In genomic region chr3:13013994-13014754, GRCh38 we compare ENCODE assay signal across 11 cellular contexts. TPM values are rescaled to one million over a fixed set of nuclear protein-coding genes. Genes with fewer than 3 reads are reported as not detected.
DNase-seq lines count a peak whose midpoint lies in the region; ATAC-seq and TF ChIP-seq lines count a peak whose summit lies in the region.
"Had no signal": no experiment of that assay in that cellular context is flagged by ENCODE, and none has a peak within 500 bp of the region (broad histone marks: within the 10 kb centered on the region; RNA-seq: fewer than 3 reads in every experiment).

No MANE protein-coding gene starts in this region.

- dilution Hi-C loops in mammary epithelial cell (cut with HindIII; ENCODE audit: low sequenced_read_pairs), result no loop called here

- H3K36me3 ChIP-seq in CD8-positive, alpha-beta memory T cell (ENCODE audit: insufficient read depth, low read length), result no peaks in the 10 kb centered on the region
- no peaks in the 10 kb centered on the region for H3K36me3 ChIP-seq in OCI-LY1 (ENCODE audit: insufficient read depth, low read length)
- no peaks in the 10 kb centered on the region for H3K36me3 ChIP-seq in psoas muscle (ENCODE audit: insufficient read depth in 1 of 2, low read depth in 1 of 2)
- H3K36me3 ChIP-seq in mammary epithelial cell (ENCODE audit: insufficient read depth, low read length), result no peaks in the 10 kb centered on the region
- H3K36me3 ChIP-seq: SJSA1 had no signal

- H3K27ac ChIP-seq in CD8-positive, alpha-beta memory T cell (ENCODE audit: low read depth, low read length), result peak overlapping the region; percentile 95
- peak overlapping the region; percentile 58 for H3K27ac ChIP-seq in OCI-LY1 (ENCODE audit: low read depth, low read length, poor library complexity, severe bottlenecking)
- H3K27ac ChIP-seq in psoas muscle, result no peak overlapping the region
- no peak overlapping the region for H3K27ac ChIP-seq in mammary epithelial cell (ENCODE audit: insufficient read depth, low read depth, low read length)
- H3K27ac ChIP-seq: SJSA1 had no signal

- peaks cover 0 to 6% (median 3%) of the 10 kb centered on the region in 3 donors for H3K36me3 Mint-ChIP-seq in CD8-positive, alpha-beta memory T cell
- peaks cover 0 to 25% of the 10 kb centered on the region in 2 donors for H3K36me3 Mint-ChIP-seq in activated naive CD4-positive, alpha-beta T cell treated with anti-CD3 and anti-CD28 coated beads, Interleukin-2, amount 50 U/mL, for 72 hours

- H3K27me3 Mint-ChIP-seq in CD8-positive, alpha-beta memory T cell, result no peaks in the 10 kb centered on the region

- H3F3A ChIP-seq in OCI-LY1 (ENCODE audit: insufficient read depth, low read length), result no peaks in the 10 kb centered on the region

- WGBS in psoas muscle, 3 donors, result 88 to 97% (median 94%) methylated on average over 7 of the region's 7 CpGs
- 76% methylated on average over 4 of the region's 7 CpGs for WGBS in mammary epithelial cell (ENCODE audit: low coverage, missing lambda C conversion rate)

- intact Hi-C loops in psoas muscle (cut with DNase I) (no loop called here), mammary epithelial cell (cut with micrococcal nuclease) (no loop called here)

- H3K4me3 ChIP-seq in CD8-positive, alpha-beta memory T cell (ENCODE audit: low read length), result peak overlapping the region; percentile 63
- H3K4me3 ChIP-seq in OCI-LY1 (ENCODE audit: low read depth, low read length, poor library complexity, severe bottlenecking) (no peak overlapping the region), psoas muscle (peak overlapping the region; percentile 25), mammary epithelial cell (replicated peaks in 1 of 3; ENCODE audit: insufficient read depth in 1 of 3, low read depth in 2 of 3, low read length in 3 of 3) (no peak overlapping the region)
- H3K4me3 ChIP-seq: SJSA1 had no signal

- no peaks in the 10 kb centered on the region for H3K9me3 ChIP-seq in CD8-positive, alpha-beta memory T cell (ENCODE audit: low read length)
- H3K9me3 ChIP-seq in OCI-LY1 (ENCODE audit: low read length), result no peaks in the 10 kb centered on the region
- H3K9me3 ChIP-seq in psoas muscle, result no peaks in the 10 kb centered on the region
- no peaks in the 10 kb centered on the region for H3K9me3 ChIP-seq in mammary epithelial cell (replicated peaks; ENCODE audit: insufficient read depth, low read length)
- H3K9me3 ChIP-seq: SJSA1 had no signal

- H3K4me2 ChIP-seq in OCI-LY1 (ENCODE audit: low read length), result peak overlapping the region; percentile 50; the same call in 1 of the 2 replicates
- H3K4me2 ChIP-seq in mammary epithelial cell (ENCODE audit: insufficient read depth, low read depth, low read length), result no peak overlapping the region

- BruUV-seq in mammary epithelial cell (replicated peaks; lab: Mats Ljungman, UMichigan), result no TSS peak

- H3K4me1 Mint-ChIP-seq in CD8-positive, alpha-beta memory T cell, result peaks cover 68 to 87% (median 69%) of the 10 kb centered on the region in 3 donors

- H3K79me2 ChIP-seq in OCI-LY1 (ENCODE audit: insufficient read depth, low read length), result no peaks in the 10 kb centered on the region
- H3K79me2 ChIP-seq in mammary epithelial cell (ENCODE audit: insufficient read depth, low read length), result no peaks in the 10 kb centered on the region

- DNase-seq in CD8-positive, alpha-beta memory T cell, result peak; percentile 32 to 66 (median 42)
- peak in 1 of 2 donors; percentile 79 for DNase-seq in activated naive CD4-positive, alpha-beta T cell treated with anti-CD3 and anti-CD28 coated beads, Interleukin-2, amount 50 U/mL, for 72 hours (ENCODE audit: low spot score in 2 of 2)
- no peak for DNase-seq in psoas muscle
- no peak for DNase-seq in DMS53 (lab: John Stamatoyannopoulos, UW)
- no peak for DNase-seq in NCI-H524 (lab: John Stamatoyannopoulos, UW)
- DNase-seq in mammary epithelial cell, result no peak
- DNase-seq in DMS114 treated with DMSO at 0.1 percent for 48 hours (lab: John Stamatoyannopoulos, UW; ENCODE audit: unreplicated experiment), result no peak
- DNase-seq: DMS 273 treated with DMSO at 0.1 percent for 48 hours, IMR-90 had no signal

- H2AFZ ChIP-seq in OCI-LY1 (ENCODE audit: low read length) (no peak overlapping the region), mammary epithelial cell (ENCODE audit: low read depth, low read length) (no peak overlapping the region)

- in situ Hi-C loops in mammary epithelial cell (cut with MboI; ENCODE audit: low sequenced_read_pairs in 2 of 2), result no loop called here

- H3K27me3 ChIP-seq in CD8-positive, alpha-beta memory T cell (ENCODE audit: insufficient read depth, low read length, poor library complexity, severe bottlenecking), result no peaks in the 10 kb centered on the region
- H3K27me3 ChIP-seq in OCI-LY1 (ENCODE audit: insufficient read depth, low read length), result peaks cover 5% of the 10 kb centered on the region; the same call in 1 of the 2 replicates
- H3K27me3 ChIP-seq in psoas muscle (ENCODE audit: insufficient read depth in 3 of 3, low read length in 2 of 3), result no peaks in the 10 kb centered on the region
- H3K27me3 ChIP-seq in mammary epithelial cell (ENCODE audit: insufficient read depth, low read length), result no peaks in the 10 kb centered on the region

- H3K4me1 ChIP-seq in CD8-positive, alpha-beta memory T cell (ENCODE audit: insufficient read depth, low read length), result peaks cover 75% of the 10 kb centered on the region
- H3K4me1 ChIP-seq in OCI-LY1 (ENCODE audit: insufficient read depth, low read length, severe bottlenecking), result peaks cover 63% of the 10 kb centered on the region
- peaks cover 11% of the 10 kb centered on the region for H3K4me1 ChIP-seq in psoas muscle
- peaks cover 2% of the 10 kb centered on the region for H3K4me1 ChIP-seq in mammary epithelial cell (ENCODE audit: insufficient read depth, low read length)
- H3K4me1 ChIP-seq: SJSA1 had no signal

- H3K9me2 ChIP-seq in OCI-LY1 (ENCODE audit: low read depth, low read length), result no peaks in the 10 kb centered on the region

- peak overlapping the region; percentile 84 to 96 (median 86) for H3K4me3 Mint-ChIP-seq in CD8-positive, alpha-beta memory T cell

- TF ChIP-seq CTCF in OCI-LY1 (IDR thresholded peaks at IDR 0.05; ENCODE audit: low read length), result no peak
- TF ChIP-seq CTCF in psoas muscle (IDR thresholded peaks at IDR 0.05), result no peak
- TF ChIP-seq CTCF in mammary epithelial cell (conservative IDR thresholded peaks at IDR 0.05 in 1 of 2, IDR thresholded peaks at IDR 0.05 in 1 of 2; ENCODE audit: extremely low read depth in 1 of 2, insufficient read depth in 1 of 2, low read depth in 1 of 2, low read length in 2 of 2), result no peak

- no peaks in the 10 kb centered on the region for H4K20me1 ChIP-seq in OCI-LY1 (ENCODE audit: insufficient read depth, low read length)
- H4K20me1 ChIP-seq in mammary epithelial cell (ENCODE audit: insufficient read depth, low read length), result no peaks in the 10 kb centered on the region

- no peaks in the 10 kb centered on the region for H3K9me3 Mint-ChIP-seq in CD8-positive, alpha-beta memory T cell
- no peaks in the 10 kb centered on the region for H3K9me3 Mint-ChIP-seq in activated naive CD4-positive, alpha-beta T cell treated with anti-CD3 and anti-CD28 coated beads, Interleukin-2, amount 50 U/mL, for 72 hours

- CTCF ChIA-PET in CD8-positive, alpha-beta memory T cell (lab: Charles Lee), result interaction anchor here (1.1 to 13.0 kb wide), 3 partner anchors 17 to 405 kb away, joined by 3 to 134 read pairs (median 3); partner anchors contain the start of gene RPL32
- CTCF ChIA-PET in mammary epithelial cell (lab: Charles Lee; ENCODE audit: low non-redundant PET), result no interaction called here

- ATAC-seq in activated naive CD4-positive, alpha-beta T cell treated with anti-CD3 and anti-CD28 coated beads, Interleukin-2, amount 50 U/mL, for 72 hours, result peak in 1 of 2 donors; percentile 16
- no peak for ATAC-seq in psoas muscle

- H3K27ac Mint-ChIP-seq in CD8-positive, alpha-beta memory T cell, result peak overlapping the region; percentile 94 to 100 (median 99)
- H3K27ac Mint-ChIP-seq in activated naive CD4-positive, alpha-beta T cell treated with anti-CD3 and anti-CD28 coated beads, Interleukin-2, amount 50 U/mL, for 72 hours, result peak overlapping the region; percentile 92 to 97

- POLR2A ChIA-PET in CD8-positive, alpha-beta memory T cell (lab: Charles Lee), result interaction anchor here (5.4 kb wide), 1 partner anchor 20 kb away, joined by 26 read pairs; no protein-coding TSS in a partner anchor

- H3K9ac ChIP-seq in OCI-LY1 (ENCODE audit: low read length), result no peak overlapping the region
- no peak overlapping the region for H3K9ac ChIP-seq in mammary epithelial cell (ENCODE audit: insufficient read depth, low read length)

RNA-seq across cellular contexts. Expression of gene IQSEC1, which starts 59.1 kb away (rescaled TPM):
- total RNA-seq in CD8-positive, alpha-beta memory T cell, result 10 to 100 TPM; 18.5 to 19.8 TPM
- polyA plus RNA-seq in CD8-positive, alpha-beta memory T cell, result 33.7 TPM
- 10 to 100 TPM; 25.0 to 37.1 TPM for total RNA-seq in activated naive CD4-positive, alpha-beta T cell treated with anti-CD3 and anti-CD28 coated beads, Interleukin-2, amount 50 U/mL, for 72 hours
- total RNA-seq in psoas muscle (10 to 100 TPM; 28.0 to 45.4 (median 33.9) TPM), mammary epithelial cell (10 to 100 TPM; 15.6 to 32.8 TPM)
- polyA plus RNA-seq in psoas muscle (10 to 100 TPM in 2 of 3 donors, 1 to 10 TPM in 1; 8.6 to 22.0 (median 10.8) TPM), mammary epithelial cell (4.0 TPM)
- 11.0 TPM for polyA minus RNA-seq in mammary epithelial cell

Comparison
In these comparisons a context has a peak if more than half of its experiments do, and no peak if none do; other contexts are left out.
1. DNase-seq: peak in CD8-positive, alpha-beta memory T cell (5 of 5); none in psoas muscle (0 of 2), DMS53 (single experiment), NCI-H524 (0 of 2), mammary epithelial cell (single experiment) and DMS114 treated with DMSO at 0.1 percent for 48 hours (single experiment).
2. H3K27ac ChIP-seq: peak in CD8-positive, alpha-beta memory T cell (single experiment) and OCI-LY1 (single experiment); none in psoas muscle (single experiment) and mammary epithelial cell (single experiment).
3. H3K4me3 ChIP-seq: peak in CD8-positive, alpha-beta memory T cell (single experiment) and psoas muscle (single experiment); none in OCI-LY1 (single experiment) and mammary epithelial cell (0 of 3).